1 cellular context compared by ENCODE assay signal in the genomic region with DNA sequence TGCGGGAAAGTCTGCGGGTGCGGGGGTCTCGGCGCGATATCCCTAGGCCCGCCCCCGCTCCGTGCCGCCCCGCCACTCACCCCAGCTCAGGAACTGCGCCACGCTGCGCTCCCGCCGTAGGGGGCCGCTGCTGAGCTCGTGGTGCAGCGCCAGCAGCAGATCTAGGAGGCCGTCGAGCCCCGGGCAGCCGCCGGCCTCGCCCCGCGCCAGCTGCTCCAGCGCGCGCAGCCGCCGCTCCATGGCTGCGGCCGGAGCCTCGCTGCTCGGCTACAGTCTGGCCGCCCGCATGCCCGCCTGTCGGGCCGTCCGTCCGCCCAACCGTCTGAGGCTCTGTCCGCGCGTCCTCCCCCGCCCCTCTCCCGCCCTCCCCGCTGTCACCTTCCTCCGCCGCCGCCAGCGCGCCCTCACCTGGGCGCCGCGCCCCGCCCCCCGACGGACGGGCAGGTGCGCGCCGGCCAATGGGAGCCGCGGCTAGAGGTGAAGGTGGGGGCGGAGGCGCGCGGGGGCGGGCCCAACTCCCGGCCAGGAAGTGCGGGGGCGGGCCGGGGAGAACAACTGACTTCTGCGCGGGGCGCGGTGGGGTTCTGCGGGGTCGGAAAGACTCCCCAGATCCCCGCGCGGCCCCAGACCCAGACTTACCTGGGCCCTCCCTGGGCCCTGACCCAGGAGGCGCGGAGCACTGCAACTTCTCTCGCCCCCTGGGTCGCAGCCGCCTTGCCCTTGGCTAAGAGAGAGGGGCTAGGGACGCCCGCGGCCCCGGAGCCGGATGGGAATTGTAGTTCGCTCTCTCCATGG.
TF ChIP-seq lines count a peak whose summit lies in the region.

A gene with protein sequence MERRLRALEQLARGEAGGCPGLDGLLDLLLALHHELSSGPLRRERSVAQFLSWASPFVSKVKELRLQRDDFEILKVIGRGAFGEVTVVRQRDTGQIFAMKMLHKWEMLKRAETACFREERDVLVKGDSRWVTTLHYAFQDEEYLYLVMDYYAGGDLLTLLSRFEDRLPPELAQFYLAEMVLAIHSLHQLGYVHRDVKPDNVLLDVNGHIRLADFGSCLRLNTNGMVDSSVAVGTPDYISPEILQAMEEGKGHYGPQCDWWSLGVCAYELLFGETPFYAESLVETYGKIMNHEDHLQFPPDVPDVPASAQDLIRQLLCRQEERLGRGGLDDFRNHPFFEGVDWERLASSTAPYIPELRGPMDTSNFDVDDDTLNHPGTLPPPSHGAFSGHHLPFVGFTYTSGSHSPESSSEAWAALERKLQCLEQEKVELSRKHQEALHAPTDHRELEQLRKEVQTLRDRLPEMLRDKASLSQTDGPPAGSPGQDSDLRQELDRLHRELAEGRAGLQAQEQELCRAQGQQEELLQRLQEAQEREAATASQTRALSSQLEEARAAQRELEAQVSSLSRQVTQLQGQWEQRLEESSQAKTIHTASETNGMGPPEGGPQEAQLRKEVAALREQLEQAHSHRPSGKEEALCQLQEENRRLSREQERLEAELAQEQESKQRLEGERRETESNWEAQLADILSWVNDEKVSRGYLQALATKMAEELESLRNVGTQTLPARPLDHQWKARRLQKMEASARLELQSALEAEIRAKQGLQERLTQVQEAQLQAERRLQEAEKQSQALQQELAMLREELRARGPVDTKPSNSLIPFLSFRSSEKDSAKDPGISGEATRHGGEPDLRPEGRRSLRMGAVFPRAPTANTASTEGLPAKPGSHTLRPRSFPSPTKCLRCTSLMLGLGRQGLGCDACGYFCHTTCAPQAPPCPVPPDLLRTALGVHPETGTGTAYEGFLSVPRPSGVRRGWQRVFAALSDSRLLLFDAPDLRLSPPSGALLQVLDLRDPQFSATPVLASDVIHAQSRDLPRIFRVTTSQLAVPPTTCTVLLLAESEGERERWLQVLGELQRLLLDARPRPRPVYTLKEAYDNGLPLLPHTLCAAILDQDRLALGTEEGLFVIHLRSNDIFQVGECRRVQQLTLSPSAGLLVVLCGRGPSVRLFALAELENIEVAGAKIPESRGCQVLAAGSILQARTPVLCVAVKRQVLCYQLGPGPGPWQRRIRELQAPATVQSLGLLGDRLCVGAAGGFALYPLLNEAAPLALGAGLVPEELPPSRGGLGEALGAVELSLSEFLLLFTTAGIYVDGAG (N-terminal part only) (minus strand): TSS at position 324 of the 795 bp plus-strand sequence. CDS start 84 bp downstream, at position 240.

TF ChIP-seq in K562, 482 proteins besides CTCF, POLR2A, EP300 and RAD21 (continued from another document and continues in another):
- TF ChIP-seq, protein P1, sequence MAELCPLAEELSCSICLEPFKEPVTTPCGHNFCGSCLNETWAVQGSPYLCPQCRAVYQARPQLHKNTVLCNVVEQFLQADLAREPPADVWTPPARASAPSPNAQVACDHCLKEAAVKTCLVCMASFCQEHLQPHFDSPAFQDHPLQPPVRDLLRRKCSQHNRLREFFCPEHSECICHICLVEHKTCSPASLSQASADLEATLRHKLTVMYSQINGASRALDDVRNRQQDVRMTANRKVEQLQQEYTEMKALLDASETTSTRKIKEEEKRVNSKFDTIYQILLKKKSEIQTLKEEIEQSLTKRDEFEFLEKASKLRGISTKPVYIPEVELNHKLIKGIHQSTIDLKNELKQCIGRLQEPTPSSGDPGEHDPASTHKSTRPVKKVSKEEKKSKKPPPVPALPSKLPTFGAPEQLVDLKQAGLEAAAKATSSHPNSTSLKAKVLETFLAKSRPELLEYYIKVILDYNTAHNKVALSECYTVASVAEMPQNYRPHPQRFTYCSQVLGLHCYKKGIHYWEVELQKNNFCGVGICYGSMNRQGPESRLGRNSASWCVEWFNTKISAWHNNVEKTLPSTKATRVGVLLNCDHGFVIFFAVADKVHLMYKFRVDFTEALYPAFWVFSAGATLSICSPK (IDR thresholded peaks at IDR 0.05; ENCODE audit: borderline replicate concordance), result no peak
- no peak for TF ChIP-seq GATA2 (CRISPR knock-in tag; IDR thresholded peaks at IDR 0.05)
- no peak for TF ChIP-seq PURB (CRISPR knock-in tag; IDR thresholded peaks at IDR 0.05; ENCODE audit: low read depth)
- TF ChIP-seq, protein P2, sequence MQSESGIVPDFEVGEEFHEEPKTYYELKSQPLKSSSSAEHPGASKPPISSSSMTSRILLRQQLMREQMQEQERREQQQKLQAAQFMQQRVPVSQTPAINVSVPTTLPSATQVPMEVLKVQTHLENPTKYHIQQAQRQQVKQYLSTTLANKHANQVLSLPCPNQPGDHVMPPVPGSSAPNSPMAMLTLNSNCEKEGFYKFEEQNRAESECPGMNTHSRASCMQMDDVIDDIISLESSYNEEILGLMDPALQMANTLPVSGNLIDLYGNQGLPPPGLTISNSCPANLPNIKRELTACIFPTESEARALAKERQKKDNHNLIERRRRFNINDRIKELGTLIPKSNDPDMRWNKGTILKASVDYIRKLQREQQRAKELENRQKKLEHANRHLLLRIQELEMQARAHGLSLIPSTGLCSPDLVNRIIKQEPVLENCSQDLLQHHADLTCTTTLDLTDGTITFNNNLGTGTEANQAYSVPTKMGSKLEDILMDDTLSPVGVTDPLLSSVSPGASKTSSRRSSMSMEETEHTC (IDR thresholded peaks at IDR 0.05), result no peak
- no peak for TF ChIP-seq MCM5 (IDR thresholded peaks at IDR 0.05; ENCODE audit: low read depth)
- TF ChIP-seq RBM14 (IDR thresholded peaks at IDR 0.05; ENCODE audit: borderline replicate concordance, insufficient read depth, low read depth, low read length), result no peak
- TF ChIP-seq, protein P3, sequence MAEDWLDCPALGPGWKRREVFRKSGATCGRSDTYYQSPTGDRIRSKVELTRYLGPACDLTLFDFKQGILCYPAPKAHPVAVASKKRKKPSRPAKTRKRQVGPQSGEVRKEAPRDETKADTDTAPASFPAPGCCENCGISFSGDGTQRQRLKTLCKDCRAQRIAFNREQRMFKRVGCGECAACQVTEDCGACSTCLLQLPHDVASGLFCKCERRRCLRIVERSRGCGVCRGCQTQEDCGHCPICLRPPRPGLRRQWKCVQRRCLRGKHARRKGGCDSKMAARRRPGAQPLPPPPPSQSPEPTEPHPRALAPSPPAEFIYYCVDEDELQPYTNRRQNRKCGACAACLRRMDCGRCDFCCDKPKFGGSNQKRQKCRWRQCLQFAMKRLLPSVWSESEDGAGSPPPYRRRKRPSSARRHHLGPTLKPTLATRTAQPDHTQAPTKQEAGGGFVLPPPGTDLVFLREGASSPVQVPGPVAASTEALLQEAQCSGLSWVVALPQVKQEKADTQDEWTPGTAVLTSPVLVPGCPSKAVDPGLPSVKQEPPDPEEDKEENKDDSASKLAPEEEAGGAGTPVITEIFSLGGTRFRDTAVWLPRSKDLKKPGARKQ (CRISPR knock-in tag; IDR thresholded peaks at IDR 0.05), result no peak
- peak; percentile 83; the same call in 1 of the 2 replicates for TF ChIP-seq SAFB (IDR thresholded peaks at IDR 0.05; ENCODE audit: borderline replicate concordance, low read depth, low read length)
- TF ChIP-seq FUS (optimal IDR thresholded peaks at IDR 0.05; ENCODE audit: low read depth, low read length), result no peak
- TF ChIP-seq TAF15 (IDR thresholded peaks at IDR 0.05; ENCODE audit: low read depth, low read length), result no peak
- no peak; the same call in 1 of the 2 replicates for TF ChIP-seq ETV5 (CRISPR knock-in tag; IDR thresholded peaks at IDR 0.05; ENCODE audit: low read depth)
- no peak for TF ChIP-seq KAT7 (CRISPR knock-in tag; IDR thresholded peaks at IDR 0.05; ENCODE audit: borderline replicate concordance)
- no peak for TF ChIP-seq PHF21A (IDR thresholded peaks at IDR 0.05; ENCODE audit: borderline replicate concordance, low read depth)
- TF ChIP-seq, protein P4, sequence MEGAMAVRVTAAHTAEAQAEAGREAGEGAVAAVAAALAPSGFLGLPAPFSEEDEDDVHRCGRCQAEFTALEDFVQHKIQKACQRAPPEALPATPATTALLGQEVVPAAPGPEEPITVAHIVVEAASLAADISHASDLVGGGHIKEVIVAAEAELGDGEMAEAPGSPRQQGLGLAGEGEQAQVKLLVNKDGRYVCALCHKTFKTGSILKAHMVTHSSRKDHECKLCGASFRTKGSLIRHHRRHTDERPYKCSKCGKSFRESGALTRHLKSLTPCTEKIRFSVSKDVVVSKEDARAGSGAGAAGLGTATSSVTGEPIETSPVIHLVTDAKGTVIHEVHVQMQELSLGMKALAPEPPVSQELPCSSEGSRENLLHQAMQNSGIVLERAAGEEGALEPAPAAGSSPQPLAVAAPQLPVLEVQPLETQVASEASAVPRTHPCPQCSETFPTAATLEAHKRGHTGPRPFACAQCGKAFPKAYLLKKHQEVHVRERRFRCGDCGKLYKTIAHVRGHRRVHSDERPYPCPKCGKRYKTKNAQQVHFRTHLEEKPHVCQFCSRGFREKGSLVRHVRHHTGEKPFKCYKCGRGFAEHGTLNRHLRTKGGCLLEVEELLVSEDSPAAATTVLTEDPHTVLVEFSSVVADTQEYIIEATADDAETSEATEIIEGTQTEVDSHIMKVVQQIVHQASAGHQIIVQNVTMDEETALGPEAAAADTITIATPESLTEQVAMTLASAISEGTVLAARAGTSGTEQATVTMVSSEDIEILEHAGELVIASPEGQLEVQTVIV (CRISPR knock-in tag; IDR thresholded peaks at IDR 0.05; ENCODE audit: borderline replicate concordance), result no peak
- TF ChIP-seq PHB2 (IDR thresholded peaks at IDR 0.05; ENCODE audit: low read depth), result no peak
- no peak for TF ChIP-seq MED1 (CRISPR knock-in tag; IDR thresholded peaks at IDR 0.05; ENCODE audit: borderline replicate concordance)
- TF ChIP-seq, protein P5, sequence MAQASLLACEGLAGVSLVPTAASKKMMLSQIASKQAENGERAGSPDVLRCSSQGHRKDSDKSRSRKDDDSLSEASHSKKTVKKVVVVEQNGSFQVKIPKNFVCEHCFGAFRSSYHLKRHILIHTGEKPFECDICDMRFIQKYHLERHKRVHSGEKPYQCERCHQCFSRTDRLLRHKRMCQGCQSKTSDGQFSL (CRISPR knock-in tag; IDR thresholded peaks at IDR 0.05), result peak; percentile 35; the same call in 1 of the 2 replicates
- TF ChIP-seq, protein P5 (tag; IDR thresholded peaks at IDR 0.05), result no peak; a peak in 1 of 4 replicates
- no peak for TF ChIP-seq FOXK1 (CRISPR knock-in tag; IDR thresholded peaks at IDR 0.05; ENCODE audit: borderline replicate concordance)
- TF ChIP-seq HMG20A (CRISPR knock-in tag; conservative IDR thresholded peaks at IDR 0.05), result no peak
- no peak for TF ChIP-seq ZNF165 (CRISPR knock-in tag; IDR thresholded peaks at IDR 0.05; ENCODE audit: borderline replicate concordance)
- no peak for TF ChIP-seq DDX20 (tag; IDR thresholded peaks at IDR 0.05; ENCODE audit: low read depth)
- TF ChIP-seq SMAD3 (CRISPR knock-in tag; conservative IDR thresholded peaks at IDR 0.05), result no peak
- TF ChIP-seq, protein P6, sequence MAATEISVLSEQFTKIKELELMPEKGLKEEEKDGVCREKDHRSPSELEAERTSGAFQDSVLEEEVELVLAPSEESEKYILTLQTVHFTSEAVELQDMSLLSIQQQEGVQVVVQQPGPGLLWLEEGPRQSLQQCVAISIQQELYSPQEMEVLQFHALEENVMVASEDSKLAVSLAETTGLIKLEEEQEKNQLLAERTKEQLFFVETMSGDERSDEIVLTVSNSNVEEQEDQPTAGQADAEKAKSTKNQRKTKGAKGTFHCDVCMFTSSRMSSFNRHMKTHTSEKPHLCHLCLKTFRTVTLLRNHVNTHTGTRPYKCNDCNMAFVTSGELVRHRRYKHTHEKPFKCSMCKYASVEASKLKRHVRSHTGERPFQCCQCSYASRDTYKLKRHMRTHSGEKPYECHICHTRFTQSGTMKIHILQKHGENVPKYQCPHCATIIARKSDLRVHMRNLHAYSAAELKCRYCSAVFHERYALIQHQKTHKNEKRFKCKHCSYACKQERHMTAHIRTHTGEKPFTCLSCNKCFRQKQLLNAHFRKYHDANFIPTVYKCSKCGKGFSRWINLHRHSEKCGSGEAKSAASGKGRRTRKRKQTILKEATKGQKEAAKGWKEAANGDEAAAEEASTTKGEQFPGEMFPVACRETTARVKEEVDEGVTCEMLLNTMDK (IDR thresholded peaks at IDR 0.05; ENCODE audit: borderline replicate concordance, insufficient read depth, low read depth, low read length, poor library complexity, severe bottlenecking), result no peak
- TF ChIP-seq FOXA3 (CRISPR knock-in tag; conservative IDR thresholded peaks at IDR 0.05 in 1 of 2, IDR thresholded peaks at IDR 0.05 in 1 of 2), result no peak
- TF ChIP-seq, protein P7, sequence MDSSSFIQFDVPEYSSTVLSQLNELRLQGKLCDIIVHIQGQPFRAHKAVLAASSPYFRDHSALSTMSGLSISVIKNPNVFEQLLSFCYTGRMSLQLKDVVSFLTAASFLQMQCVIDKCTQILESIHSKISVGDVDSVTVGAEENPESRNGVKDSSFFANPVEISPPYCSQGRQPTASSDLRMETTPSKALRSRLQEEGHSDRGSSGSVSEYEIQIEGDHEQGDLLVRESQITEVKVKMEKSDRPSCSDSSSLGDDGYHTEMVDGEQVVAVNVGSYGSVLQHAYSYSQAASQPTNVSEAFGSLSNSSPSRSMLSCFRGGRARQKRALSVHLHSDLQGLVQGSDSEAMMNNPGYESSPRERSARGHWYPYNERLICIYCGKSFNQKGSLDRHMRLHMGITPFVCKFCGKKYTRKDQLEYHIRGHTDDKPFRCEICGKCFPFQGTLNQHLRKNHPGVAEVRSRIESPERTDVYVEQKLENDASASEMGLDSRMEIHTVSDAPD (CRISPR knock-in tag; IDR thresholded peaks at IDR 0.05), result no peak
- no peak for TF ChIP-seq RFX1 (IDR thresholded peaks at IDR 0.05)
- no peak for TF ChIP-seq SPI1 (IDR thresholded peaks at IDR 0.05; ENCODE audit: borderline replicate concordance, low read depth, low read length)
- TF ChIP-seq ZNF217 (CRISPR knock-in tag; IDR thresholded peaks at IDR 0.05), result no peak
- TF ChIP-seq PML (IDR thresholded peaks at IDR 0.05; ENCODE audit: low read length), result peak; percentile 4; the same call in 1 of the 2 replicates
- no peak for TF ChIP-seq STAT5B (CRISPR knock-in tag; IDR thresholded peaks at IDR 0.05)
- no peak for TF ChIP-seq ATF1 (CRISPR knock-in tag; IDR thresholded peaks at IDR 0.05)
- peak; percentile 30; the same call in 1 of the 2 replicates for TF ChIP-seq ATF1 (tag; IDR thresholded peaks at IDR 0.05)
- no peak; the same call in 1 of the 2 replicates for TF ChIP-seq PTBP1 (IDR thresholded peaks at IDR 0.05; ENCODE audit: low read depth, low read length)
- TF ChIP-seq DIDO1 (tag; IDR thresholded peaks at IDR 0.05; ENCODE audit: low read depth), result no peak
- TF ChIP-seq HOXB6 (CRISPR knock-in tag; IDR thresholded peaks at IDR 0.05; ENCODE audit: borderline replicate concordance), result no peak
- peak; percentile 85 for TF ChIP-seq RB1 (IDR thresholded peaks at IDR 0.05; ENCODE audit: low read depth)
- no peak for TF ChIP-seq ZNF232 (CRISPR knock-in tag; IDR thresholded peaks at IDR 0.05)
- no peak for TF ChIP-seq JUN (IDR thresholded peaks at IDR 0.05; ENCODE audit: borderline replicate concordance, low read depth, low read length)
- no peak for TF ChIP-seq JUN (CRISPR knock-in tag; IDR thresholded peaks at IDR 0.05; ENCODE audit: borderline replicate concordance)
- TF ChIP-seq NR2F6 (CRISPR knock-in tag; IDR thresholded peaks at IDR 0.05), result no peak
- peak; percentile 57 for TF ChIP-seq ZNF263 (CRISPR knock-in tag; IDR thresholded peaks at IDR 0.05; ENCODE audit: borderline replicate concordance)
- TF ChIP-seq L3MBTL2 (IDR thresholded peaks at IDR 0.05), result peak; percentile 72
- peak; percentile 30 for TF ChIP-seq HMGN3 (IDR thresholded peaks at IDR 0.05; ENCODE audit: borderline replicate concordance, extremely low read depth, insufficient read length, low read depth, low read length)
- TF ChIP-seq SRSF9 (IDR thresholded peaks at IDR 0.05; ENCODE audit: borderline replicate concordance, low read depth, low read length), result no peak
